24 cellular contexts compared by ENCODE assay signal in genomic region chr3:139198186-139198585, GRCh38.
"Had no signal": no experiment of that assay in that cellular context is flagged by ENCODE, and none has a peak within 500 bp of the region (broad histone marks: within the 10 kb centered on the region; RNA-seq: fewer than 3 reads in every experiment).

No MANE protein-coding gene starts in this region.

- H3K4me3 ChIP-seq: breast epithelium, esophagus muscularis mucosa, left lung, lower lobe of right lung, skin epidermis, upper lobe of left lung, vagina had no signal

- H3K4me3 Mint-ChIP-seq: activated CD4-positive, alpha-beta T cell treated with anti-CD3 and anti-CD28 coated beads, Interleukin-2, amount 10 ng/mL, durations not matched to agents 7 days and 5 days; activated CD8-positive, alpha-beta memory T cell treated with anti-CD3 and anti-CD28 coated beads, Interleukin-2, amount 10 ng/mL, durations not matched to agents 7 days and 5 days; activated CD8-positive, alpha-beta T cell treated with anti-CD3 and anti-CD28 coated beads for 36 hours; central memory CD8-positive, alpha-beta T cell; dendritic cell treated with granulocyte-macrophage colony-stimulating factor and Interleukin-4, amounts not matched to agents 40 ng/mL and 50 ng/mL, for 4 days; natural killer cell treated with Interleukin-12 subunit alpha and Interleukin-12 subunit beta and Interleukin-15 and Interleukin-18, amount 100 ng/mL, for 72 hours; T-helper 1 cell treated with Interleukin-12 subunit alpha and Interleukin-12 subunit beta and Interleukin-4 antibody, amounts not matched to agents 30 μg/mL and 1 μg/mL, for 36 hours had no signal

- H3K27ac Mint-ChIP-seq: activated CD4-positive, alpha-beta T cell treated with anti-CD3 and anti-CD28 coated beads, Interleukin-2, amount 10 ng/mL, durations not matched to agents 7 days and 5 days; activated CD8-positive, alpha-beta memory T cell treated with anti-CD3 and anti-CD28 coated beads, Interleukin-2, amount 10 ng/mL, durations not matched to agents 7 days and 5 days; activated CD8-positive, alpha-beta T cell treated with anti-CD3 and anti-CD28 coated beads for 36 hours; activated naive CD4-positive, alpha-beta T cell treated with anti-CD3 and anti-CD28 coated beads, Interleukin-2, amount 50 U/mL, for 72 hours; activated T-helper 2 cell treated with anti-CD3 and anti-CD28 coated beads, Interferon-gamma antibody, Interleukin-2, Interleukin-4, amounts not matched to agents 10 μg/mL and 5 μg/mL and 100 μg/mL, durations not matched to agents 14 hours and 24 hours and 36 hours; dendritic cell treated with granulocyte-macrophage colony-stimulating factor and Interleukin-4, amounts not matched to agents 40 ng/mL and 50 ng/mL, for 4 days; natural killer cell treated with Interleukin-12 subunit alpha and Interleukin-12 subunit beta and Interleukin-15 and Interleukin-18, amount 100 ng/mL, for 72 hours; T-helper 1 cell treated with Interleukin-12 subunit alpha and Interleukin-12 subunit beta and Interleukin-4 antibody, amounts not matched to agents 30 μg/mL and 1 μg/mL, for 36 hours had no signal

- FAIRE-seq: TTC549 had no signal

- H3K36me3 Mint-ChIP-seq: activated CD8-positive, alpha-beta memory T cell treated with anti-CD3 and anti-CD28 coated beads, Interleukin-2, amount 10 ng/mL, durations not matched to agents 7 days and 5 days had no signal

- H3K27me3 Mint-ChIP-seq: activated CD4-positive, alpha-beta T cell treated with anti-CD3 and anti-CD28 coated beads, Interleukin-2, amount 10 ng/mL, durations not matched to agents 7 days and 5 days; activated CD8-positive, alpha-beta memory T cell treated with anti-CD3 and anti-CD28 coated beads, Interleukin-2, amount 10 ng/mL, durations not matched to agents 7 days and 5 days; dendritic cell treated with granulocyte-macrophage colony-stimulating factor and Interleukin-4, amounts not matched to agents 40 ng/mL and 50 ng/mL, for 4 days had no signal

- H3K4me1 Mint-ChIP-seq: activated CD4-positive, alpha-beta T cell treated with anti-CD3 and anti-CD28 coated beads, Interleukin-2, amount 10 ng/mL, durations not matched to agents 7 days and 5 days; activated CD8-positive, alpha-beta memory T cell treated with anti-CD3 and anti-CD28 coated beads, Interleukin-2, amount 10 ng/mL, durations not matched to agents 7 days and 5 days; central memory CD8-positive, alpha-beta T cell had no signal

- H3K4me1 ChIP-seq: breast epithelium, foreskin keratinocyte, left lung, lower lobe of right lung, upper lobe of left lung, vagina had no signal

- DNase-seq: activated CD4-positive, alpha-beta T cell treated with anti-CD3 and anti-CD28 coated beads, Interleukin-2, amount 10 ng/mL, durations not matched to agents 7 days and 5 days; activated CD4-positive, CD25-positive, alpha-beta regulatory T cell treated with anti-CD3 and anti-CD28 coated beads, Interleukin-2, amount 50 U/mL, for 72 hours; activated CD8-positive, alpha-beta memory T cell treated with anti-CD3 and anti-CD28 coated beads, Interleukin-2, amount 10 ng/mL, durations not matched to agents 7 days and 5 days; activated CD8-positive, alpha-beta T cell treated with anti-CD3 and anti-CD28 coated beads for 36 hours; activated T-cell treated with anti-CD3 and anti-CD28 coated beads, Interleukin-2, amount 50 U/mL, for 48 hours; left lung; lower lobe of right lung; stimulated activated CD4-positive, alpha-beta T cell treated with anti-CD3 and anti-CD28 coated beads, Interleukin-12 subunit alpha, Interleukin-12 subunit beta, amount 100 ng/mL, for 4 hours; stimulated activated CD4-positive, alpha-beta T cell treated with anti-CD3 and anti-CD28 coated beads, Interleukin-4, amount 100 ng/mL, for 1 hour; stimulated activated naive CD8-positive, alpha-beta T cell treated with anti-CD3 and anti-CD28 coated beads, Interleukin-15, Interleukin-2, amounts not matched to agents 100 U/mL and 50 U/mL, for 24 hours; T-helper 9 cell; upper lobe of left lung had no signal

- H3K9me3 Mint-ChIP-seq: activated CD8-positive, alpha-beta T cell treated with anti-CD3 and anti-CD28 coated beads for 36 hours had no signal

- H3K9me3 ChIP-seq: lower lobe of right lung, vagina had no signal

- H3K36me3 ChIP-seq: breast epithelium, esophagus muscularis mucosa, left lung, lower lobe of right lung, upper lobe of left lung, vagina had no signal

- H3K27ac ChIP-seq: breast epithelium, esophagus muscularis mucosa, foreskin keratinocyte, left lung, lower lobe of right lung, upper lobe of left lung, vagina had no signal

- H3K27me3 ChIP-seq: breast epithelium, esophagus muscularis mucosa, foreskin keratinocyte, left lung, upper lobe of left lung, vagina had no signal
